In the genomic region with DNA sequence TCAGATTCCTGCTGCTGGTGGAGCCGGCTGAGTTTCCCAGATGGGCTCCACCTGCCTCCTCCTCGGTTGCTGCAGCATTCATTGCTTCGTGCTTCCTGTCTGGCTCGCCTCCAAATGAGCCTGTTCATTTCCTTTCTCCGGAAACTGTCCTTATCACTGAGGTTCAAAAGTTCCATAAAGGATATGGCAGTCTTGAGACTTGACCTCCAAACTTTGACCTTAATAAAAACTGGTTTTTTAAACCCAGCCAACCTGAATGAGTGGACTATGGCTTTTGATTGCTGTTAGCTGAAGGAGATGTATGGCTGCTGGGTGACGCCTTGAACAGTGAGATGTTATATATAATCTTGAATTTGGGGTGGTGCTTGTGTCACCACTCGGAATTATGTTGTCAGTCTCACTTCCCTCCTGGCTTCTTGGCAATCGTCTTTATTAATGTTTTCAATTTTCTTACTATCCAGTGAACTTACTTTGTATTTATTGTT, we compare ENCODE assay signal across 1 cellular context.
TF ChIP-seq lines count a peak whose summit lies in the region.

No MANE protein-coding gene starts in this region.

TF ChIP-seq in HepG2, 621 proteins besides CTCF, POLR2A, EP300 and RAD21 (continued from another document and continues in another):
- TF ChIP-seq, protein P1, sequence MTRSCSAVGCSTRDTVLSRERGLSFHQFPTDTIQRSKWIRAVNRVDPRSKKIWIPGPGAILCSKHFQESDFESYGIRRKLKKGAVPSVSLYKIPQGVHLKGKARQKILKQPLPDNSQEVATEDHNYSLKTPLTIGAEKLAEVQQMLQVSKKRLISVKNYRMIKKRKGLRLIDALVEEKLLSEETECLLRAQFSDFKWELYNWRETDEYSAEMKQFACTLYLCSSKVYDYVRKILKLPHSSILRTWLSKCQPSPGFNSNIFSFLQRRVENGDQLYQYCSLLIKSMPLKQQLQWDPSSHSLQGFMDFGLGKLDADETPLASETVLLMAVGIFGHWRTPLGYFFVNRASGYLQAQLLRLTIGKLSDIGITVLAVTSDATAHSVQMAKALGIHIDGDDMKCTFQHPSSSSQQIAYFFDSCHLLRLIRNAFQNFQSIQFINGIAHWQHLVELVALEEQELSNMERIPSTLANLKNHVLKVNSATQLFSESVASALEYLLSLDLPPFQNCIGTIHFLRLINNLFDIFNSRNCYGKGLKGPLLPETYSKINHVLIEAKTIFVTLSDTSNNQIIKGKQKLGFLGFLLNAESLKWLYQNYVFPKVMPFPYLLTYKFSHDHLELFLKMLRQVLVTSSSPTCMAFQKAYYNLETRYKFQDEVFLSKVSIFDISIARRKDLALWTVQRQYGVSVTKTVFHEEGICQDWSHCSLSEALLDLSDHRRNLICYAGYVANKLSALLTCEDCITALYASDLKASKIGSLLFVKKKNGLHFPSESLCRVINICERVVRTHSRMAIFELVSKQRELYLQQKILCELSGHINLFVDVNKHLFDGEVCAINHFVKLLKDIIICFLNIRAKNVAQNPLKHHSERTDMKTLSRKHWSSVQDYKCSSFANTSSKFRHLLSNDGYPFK (CRISPR knock-in tag; IDR thresholded peaks at IDR 0.05; ENCODE audit: borderline replicate concordance) = no peak
- TF ChIP-seq, protein P2, sequence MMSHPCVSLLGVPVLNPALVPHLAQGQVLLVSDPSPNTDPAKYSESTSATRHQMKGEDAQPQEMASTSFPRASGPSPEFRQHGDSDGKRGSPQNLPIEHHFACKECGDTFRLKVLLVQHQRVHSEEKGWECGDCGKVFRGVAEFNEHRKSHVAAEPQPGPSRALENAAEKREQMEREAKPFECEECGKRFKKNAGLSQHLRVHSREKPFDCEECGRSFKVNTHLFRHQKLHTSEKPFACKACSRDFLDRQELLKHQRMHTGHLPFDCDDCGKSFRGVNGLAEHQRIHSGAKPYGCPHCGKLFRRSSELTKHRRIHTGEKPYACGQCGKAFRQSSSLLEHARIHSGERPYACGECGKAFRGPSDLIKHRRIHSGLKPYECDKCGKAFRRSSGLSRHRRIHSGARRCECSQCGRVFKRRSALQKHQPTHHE (CRISPR knock-in tag; IDR thresholded peaks at IDR 0.05; ENCODE audit: borderline replicate concordance) = no peak
- TF ChIP-seq ZFP41 (CRISPR knock-in tag; IDR thresholded peaks at IDR 0.05; ENCODE audit: borderline replicate concordance) (no peak), ZNF781 (CRISPR knock-in tag; IDR thresholded peaks at IDR 0.05; ENCODE audit: borderline replicate concordance, not compliant biosample characterization) (no peak), FOXP1 (IDR thresholded peaks at IDR 0.05) (no peak), FOXP1 (CRISPR knock-in tag; IDR thresholded peaks at IDR 0.05) (no peak), ETV6 (CRISPR knock-in tag; conservative IDR thresholded peaks at IDR 0.05) (0 out of 2 replicates have a peak, but pooled peaks have one; percentile 71), GFI1 (CRISPR knock-in tag; IDR thresholded peaks at IDR 0.05; ENCODE audit: borderline replicate concordance) (no peak), ZNF558 (CRISPR knock-in tag; IDR thresholded peaks at IDR 0.05; ENCODE audit: borderline replicate concordance) (no peak), SMAD1 (CRISPR knock-in tag; IDR thresholded peaks at IDR 0.05; ENCODE audit: borderline replicate concordance, low read depth) (no peak), HMGA1 (CRISPR knock-in tag; conservative IDR thresholded peaks at IDR 0.05) (no peak), RBM39 (IDR thresholded peaks at IDR 0.05; ENCODE audit: low read depth, low read length, poor library complexity, severe bottlenecking) (no peak), IKZF4 (CRISPR knock-in tag; IDR thresholded peaks at IDR 0.05; ENCODE audit: borderline replicate concordance, low read depth, not compliant biosample characterization) (no peak), IKZF1 (IDR thresholded peaks at IDR 0.05) (no peak), ZEB1 (IDR thresholded peaks at IDR 0.05; ENCODE audit: insufficient replicate concordance, low read depth) (peak; percentile 20), SYNCRIP (IDR thresholded peaks at IDR 0.05; ENCODE audit: insufficient read depth, low read depth, low read length) (no peak), SNAI1 (CRISPR knock-in tag; IDR thresholded peaks at IDR 0.05; ENCODE audit: borderline replicate concordance) (no peak), BCL6 (CRISPR knock-in tag; IDR thresholded peaks at IDR 0.05) (peak; percentile 44; the same call in 1 of the 2 replicates), POGZ (CRISPR knock-in tag; IDR thresholded peaks at IDR 0.05) (peak; percentile 83; the same call in 1 of the 2 replicates), ZNF547 (CRISPR knock-in tag; IDR thresholded peaks at IDR 0.05) (no peak), SRF (IDR thresholded peaks at IDR 0.05; ENCODE audit: low read depth, low read length) (no peak), ZNF766 (CRISPR knock-in tag; IDR thresholded peaks at IDR 0.05; ENCODE audit: borderline replicate concordance) (no peak), MYNN (CRISPR knock-in tag; IDR thresholded peaks at IDR 0.05; ENCODE audit: low read depth) (no peak), ZNF564 (CRISPR knock-in tag; IDR thresholded peaks at IDR 0.05) (no peak), ZSCAN21 (CRISPR knock-in tag; IDR thresholded peaks at IDR 0.05; ENCODE audit: borderline replicate concordance) (no peak), TOE1 (CRISPR knock-in tag; IDR thresholded peaks at IDR 0.05) (no peak), STAT5B (CRISPR knock-in tag; IDR thresholded peaks at IDR 0.05) (no peak), ZFP37 (CRISPR knock-in tag; IDR thresholded peaks at IDR 0.05; ENCODE audit: borderline replicate concordance) (no peak), HOXA5 (CRISPR knock-in tag; IDR thresholded peaks at IDR 0.05) (no peak), ZNF549 (CRISPR knock-in tag; IDR thresholded peaks at IDR 0.05) (no peak), ZNF446 (CRISPR knock-in tag; IDR thresholded peaks at IDR 0.05) (no peak), RBAK (CRISPR knock-in tag; IDR thresholded peaks at IDR 0.05) (no peak), ZNF543 (CRISPR knock-in tag; IDR thresholded peaks at IDR 0.05) (no peak), NR2C2 (CRISPR knock-in tag; IDR thresholded peaks at IDR 0.05; ENCODE audit: borderline replicate concordance) (peak; percentile 90), ZNF34 (CRISPR knock-in tag; IDR thresholded peaks at IDR 0.05; ENCODE audit: borderline replicate concordance) (no peak), ZNF251 (CRISPR knock-in tag; IDR thresholded peaks at IDR 0.05) (no peak), ZMYM2 (CRISPR knock-in tag; IDR thresholded peaks at IDR 0.05) (peak; percentile 53; the same call in 1 of the 2 replicates), ISX (CRISPR knock-in tag; conservative IDR thresholded peaks at IDR 0.05) (no peak), NFKB2 (CRISPR knock-in tag; IDR thresholded peaks at IDR 0.05; ENCODE audit: borderline replicate concordance) (no peak), SNRNP70 (IDR thresholded peaks at IDR 0.05; ENCODE audit: low read depth, low read length) (no peak), KDM5A (IDR thresholded peaks at IDR 0.05; ENCODE audit: borderline replicate concordance, low read length) (no peak), ZNF614 (CRISPR knock-in tag; IDR thresholded peaks at IDR 0.05; ENCODE audit: borderline replicate concordance) (peak; percentile 44; the same call in 1 of the 2 replicates)
- TF ChIP-seq, protein P3, sequence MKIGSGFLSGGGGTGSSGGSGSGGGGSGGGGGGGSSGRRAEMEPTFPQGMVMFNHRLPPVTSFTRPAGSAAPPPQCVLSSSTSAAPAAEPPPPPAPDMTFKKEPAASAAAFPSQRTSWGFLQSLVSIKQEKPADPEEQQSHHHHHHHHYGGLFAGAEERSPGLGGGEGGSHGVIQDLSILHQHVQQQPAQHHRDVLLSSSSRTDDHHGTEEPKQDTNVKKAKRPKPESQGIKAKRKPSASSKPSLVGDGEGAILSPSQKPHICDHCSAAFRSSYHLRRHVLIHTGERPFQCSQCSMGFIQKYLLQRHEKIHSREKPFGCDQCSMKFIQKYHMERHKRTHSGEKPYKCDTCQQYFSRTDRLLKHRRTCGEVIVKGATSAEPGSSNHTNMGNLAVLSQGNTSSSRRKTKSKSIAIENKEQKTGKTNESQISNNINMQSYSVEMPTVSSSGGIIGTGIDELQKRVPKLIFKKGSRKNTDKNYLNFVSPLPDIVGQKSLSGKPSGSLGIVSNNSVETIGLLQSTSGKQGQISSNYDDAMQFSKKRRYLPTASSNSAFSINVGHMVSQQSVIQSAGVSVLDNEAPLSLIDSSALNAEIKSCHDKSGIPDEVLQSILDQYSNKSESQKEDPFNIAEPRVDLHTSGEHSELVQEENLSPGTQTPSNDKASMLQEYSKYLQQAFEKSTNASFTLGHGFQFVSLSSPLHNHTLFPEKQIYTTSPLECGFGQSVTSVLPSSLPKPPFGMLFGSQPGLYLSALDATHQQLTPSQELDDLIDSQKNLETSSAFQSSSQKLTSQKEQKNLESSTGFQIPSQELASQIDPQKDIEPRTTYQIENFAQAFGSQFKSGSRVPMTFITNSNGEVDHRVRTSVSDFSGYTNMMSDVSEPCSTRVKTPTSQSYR (CRISPR knock-in tag; IDR thresholded peaks at IDR 0.05; ENCODE audit: borderline replicate concordance) = no peak
- TF ChIP-seq, protein P4, sequence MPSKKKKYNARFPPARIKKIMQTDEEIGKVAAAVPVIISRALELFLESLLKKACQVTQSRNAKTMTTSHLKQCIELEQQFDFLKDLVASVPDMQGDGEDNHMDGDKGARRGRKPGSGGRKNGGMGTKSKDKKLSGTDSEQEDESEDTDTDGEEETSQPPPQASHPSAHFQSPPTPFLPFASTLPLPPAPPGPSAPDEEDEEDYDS (CRISPR knock-in tag; IDR thresholded peaks at IDR 0.05) = no peak
- TF ChIP-seq, protein P5, sequence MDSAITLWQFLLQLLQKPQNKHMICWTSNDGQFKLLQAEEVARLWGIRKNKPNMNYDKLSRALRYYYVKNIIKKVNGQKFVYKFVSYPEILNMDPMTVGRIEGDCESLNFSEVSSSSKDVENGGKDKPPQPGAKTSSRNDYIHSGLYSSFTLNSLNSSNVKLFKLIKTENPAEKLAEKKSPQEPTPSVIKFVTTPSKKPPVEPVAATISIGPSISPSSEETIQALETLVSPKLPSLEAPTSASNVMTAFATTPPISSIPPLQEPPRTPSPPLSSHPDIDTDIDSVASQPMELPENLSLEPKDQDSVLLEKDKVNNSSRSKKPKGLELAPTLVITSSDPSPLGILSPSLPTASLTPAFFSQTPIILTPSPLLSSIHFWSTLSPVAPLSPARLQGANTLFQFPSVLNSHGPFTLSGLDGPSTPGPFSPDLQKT (CRISPR knock-in tag; IDR thresholded peaks at IDR 0.05; ENCODE audit: borderline replicate concordance) = no peak
- TF ChIP-seq, protein P6, sequence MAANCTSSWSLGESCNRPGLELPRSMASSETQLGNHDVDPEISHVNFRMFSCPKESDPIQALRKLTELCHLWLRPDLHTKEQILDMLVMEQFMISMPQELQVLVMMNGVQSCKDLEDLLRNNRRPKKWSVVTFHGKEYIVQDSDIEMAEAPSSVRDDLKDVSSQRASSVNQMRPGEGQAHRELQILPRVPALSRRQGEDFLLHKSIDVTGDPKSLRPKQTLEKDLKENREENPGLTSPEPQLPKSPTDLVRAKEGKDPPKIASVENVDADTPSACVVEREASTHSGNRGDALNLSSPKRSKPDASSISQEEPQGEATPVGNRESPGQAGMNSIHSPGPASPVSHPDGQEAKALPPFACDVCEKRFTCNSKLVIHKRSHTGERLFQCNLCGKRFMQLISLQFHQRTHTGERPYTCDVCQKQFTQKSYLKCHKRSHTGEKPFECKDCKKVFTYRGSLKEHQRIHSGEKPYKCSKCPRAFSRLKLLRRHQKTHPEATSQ (CRISPR knock-in tag; IDR thresholded peaks at IDR 0.05; ENCODE audit: borderline replicate concordance) = no peak
- TF ChIP-seq, protein P7, sequence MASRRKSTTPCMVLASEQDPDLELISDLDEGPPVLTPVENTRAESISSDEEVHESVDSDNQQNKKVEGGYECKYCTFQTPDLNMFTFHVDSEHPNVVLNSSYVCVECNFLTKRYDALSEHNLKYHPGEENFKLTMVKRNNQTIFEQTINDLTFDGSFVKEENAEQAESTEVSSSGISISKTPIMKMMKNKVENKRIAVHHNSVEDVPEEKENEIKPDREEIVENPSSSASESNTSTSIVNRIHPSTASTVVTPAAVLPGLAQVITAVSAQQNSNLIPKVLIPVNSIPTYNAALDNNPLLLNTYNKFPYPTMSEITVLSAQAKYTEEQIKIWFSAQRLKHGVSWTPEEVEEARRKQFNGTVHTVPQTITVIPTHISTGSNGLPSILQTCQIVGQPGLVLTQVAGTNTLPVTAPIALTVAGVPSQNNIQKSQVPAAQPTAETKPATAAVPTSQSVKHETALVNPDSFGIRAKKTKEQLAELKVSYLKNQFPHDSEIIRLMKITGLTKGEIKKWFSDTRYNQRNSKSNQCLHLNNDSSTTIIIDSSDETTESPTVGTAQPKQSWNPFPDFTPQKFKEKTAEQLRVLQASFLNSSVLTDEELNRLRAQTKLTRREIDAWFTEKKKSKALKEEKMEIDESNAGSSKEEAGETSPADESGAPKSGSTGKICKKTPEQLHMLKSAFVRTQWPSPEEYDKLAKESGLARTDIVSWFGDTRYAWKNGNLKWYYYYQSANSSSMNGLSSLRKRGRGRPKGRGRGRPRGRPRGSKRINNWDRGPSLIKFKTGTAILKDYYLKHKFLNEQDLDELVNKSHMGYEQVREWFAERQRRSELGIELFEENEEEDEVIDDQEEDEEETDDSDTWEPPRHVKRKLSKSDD (CRISPR knock-in tag; IDR thresholded peaks at IDR 0.05; ENCODE audit: low read depth) = no peak
- TF ChIP-seq, protein P8, sequence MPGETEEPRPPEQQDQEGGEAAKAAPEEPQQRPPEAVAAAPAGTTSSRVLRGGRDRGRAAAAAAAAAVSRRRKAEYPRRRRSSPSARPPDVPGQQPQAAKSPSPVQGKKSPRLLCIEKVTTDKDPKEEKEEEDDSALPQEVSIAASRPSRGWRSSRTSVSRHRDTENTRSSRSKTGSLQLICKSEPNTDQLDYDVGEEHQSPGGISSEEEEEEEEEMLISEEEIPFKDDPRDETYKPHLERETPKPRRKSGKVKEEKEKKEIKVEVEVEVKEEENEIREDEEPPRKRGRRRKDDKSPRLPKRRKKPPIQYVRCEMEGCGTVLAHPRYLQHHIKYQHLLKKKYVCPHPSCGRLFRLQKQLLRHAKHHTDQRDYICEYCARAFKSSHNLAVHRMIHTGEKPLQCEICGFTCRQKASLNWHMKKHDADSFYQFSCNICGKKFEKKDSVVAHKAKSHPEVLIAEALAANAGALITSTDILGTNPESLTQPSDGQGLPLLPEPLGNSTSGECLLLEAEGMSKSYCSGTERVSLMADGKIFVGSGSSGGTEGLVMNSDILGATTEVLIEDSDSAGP (CRISPR knock-in tag; IDR thresholded peaks at IDR 0.05; ENCODE audit: borderline replicate concordance) = no peak
- TF ChIP-seq, protein P9, sequence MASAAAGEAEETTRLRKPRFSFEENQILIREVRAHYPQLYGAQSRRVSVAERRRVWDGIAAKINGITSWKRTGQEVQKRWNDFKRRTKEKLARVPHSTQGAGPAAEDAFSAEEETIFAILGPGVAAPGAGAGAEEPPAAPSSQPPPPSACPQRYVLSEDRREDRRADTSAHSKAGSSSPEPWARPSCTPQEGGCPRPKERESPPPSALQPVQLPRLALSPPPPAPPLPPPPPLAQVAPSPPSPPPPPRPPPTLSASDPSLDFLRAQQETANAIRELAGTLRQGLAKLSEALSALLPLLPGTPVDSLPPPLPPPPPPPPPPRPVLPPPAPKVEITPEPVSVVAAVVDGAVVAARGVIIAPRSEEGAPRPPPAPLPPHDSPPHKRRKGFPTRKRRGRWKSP (CRISPR knock-in tag; IDR thresholded peaks at IDR 0.05) = no peak
